In genomic region chr1:151133339-151133761, GRCh38 we compare ENCODE assay signal across 25 cellular contexts. TPM values are rescaled to one million over a fixed set of nuclear protein-coding genes. Genes with fewer than 3 reads are reported as not detected.
DNase-seq lines count a peak whose midpoint lies in the region; ATAC-seq and TF ChIP-seq lines count a peak whose summit lies in the region.
"Had no signal": no experiment of that assay in that cellular context is flagged by ENCODE, and none has a peak within 500 bp of the region (broad histone marks: within the 10 kb centered on the region; RNA-seq: fewer than 3 reads in every experiment).

No MANE protein-coding gene starts in this region.

- no peak for TF ChIP-seq CTCF in WTC11 (IDR thresholded peaks at IDR 0.05)
- no peak for TF ChIP-seq CTCF in stomach (IDR thresholded peaks at IDR 0.05)

- 72 to 88% (median 83%) methylated on average over 8 to 26 of the region's 26 CpGs for WGBS in stomach, 5 donors

- peak overlapping the region; percentile 30 for H3K4me3 Mint-ChIP-seq in activated naive CD8-positive, alpha-beta T cell treated with anti-CD3 and anti-CD28 coated beads for 36 hours
- H3K4me3 Mint-ChIP-seq in activated naive CD8-positive, alpha-beta T cell treated with anti-CD3 and anti-CD28 coated beads, Interleukin-2, amount 50 U/mL, for 24 hours, result no peak overlapping the region
- peak overlapping the region; percentile 60 for H3K4me3 Mint-ChIP-seq in WTC11
- H3K4me3 Mint-ChIP-seq in stimulated activated naive CD8-positive, alpha-beta T cell treated with anti-CD3 and anti-CD28 coated beads, Interleukin-15, amount 100 ng/mL, for 72 hours, result no peak overlapping the region
- H3K4me3 Mint-ChIP-seq: activated naive CD4-positive, alpha-beta T cell treated with anti-CD3 and anti-CD28 coated beads, Interleukin-2, amount 50 U/mL, for 24 hours had no signal

- CTCF ChIA-PET in WTC11 (lab: Charles Lee), result interaction anchor here (1.3 to 4.2 kb wide), 3 partner anchors 9 to 34 kb away, joined by 3 to 39 read pairs (median 30); no protein-coding TSS in a partner anchor

- no peaks in the 10 kb centered on the region for H3K9me3 Mint-ChIP-seq in activated naive CD8-positive, alpha-beta T cell treated with anti-CD3 and anti-CD28 coated beads for 36 hours
- H3K9me3 Mint-ChIP-seq in activated naive CD8-positive, alpha-beta T cell treated with anti-CD3 and anti-CD28 coated beads, Interleukin-2, amount 50 U/mL, for 24 hours, result no peaks in the 10 kb centered on the region
- no peaks in the 10 kb centered on the region; the same call in 1 of the 2 replicates for H3K9me3 Mint-ChIP-seq in WTC11
- H3K9me3 Mint-ChIP-seq in stimulated activated naive CD8-positive, alpha-beta T cell treated with anti-CD3 and anti-CD28 coated beads, Interleukin-15, amount 100 ng/mL, for 72 hours, result no peaks in the 10 kb centered on the region
- H3K9me3 Mint-ChIP-seq: activated naive CD4-positive, alpha-beta T cell treated with anti-CD3 and anti-CD28 coated beads, Interleukin-2, amount 50 U/mL, for 24 hours had no signal

- no peaks in the 10 kb centered on the region for H3K36me3 Mint-ChIP-seq in activated naive CD8-positive, alpha-beta T cell treated with anti-CD3 and anti-CD28 coated beads for 36 hours
- H3K36me3 Mint-ChIP-seq in activated naive CD8-positive, alpha-beta T cell treated with anti-CD3 and anti-CD28 coated beads, Interleukin-2, amount 50 U/mL, for 24 hours (ENCODE audit: low read depth), result no peaks in the 10 kb centered on the region
- H3K36me3 Mint-ChIP-seq in WTC11, result peaks cover 17% of the 10 kb centered on the region

- H3K9ac ChIP-seq in iPS-20b (ENCODE audit: low read depth, low read length), result no peak overlapping the region; the same call in 1 of the 2 replicates

- H3K4me1 Mint-ChIP-seq in activated naive CD8-positive, alpha-beta T cell treated with anti-CD3 and anti-CD28 coated beads for 36 hours, result peaks cover 12% of the 10 kb centered on the region
- H3K4me1 Mint-ChIP-seq in activated naive CD8-positive, alpha-beta T cell treated with anti-CD3 and anti-CD28 coated beads, Interleukin-2, amount 50 U/mL, for 24 hours, result peaks cover 12% of the 10 kb centered on the region
- peaks cover 15% of the 10 kb centered on the region for H3K4me1 Mint-ChIP-seq in WTC11
- H3K4me1 Mint-ChIP-seq in stimulated activated naive CD8-positive, alpha-beta T cell treated with anti-CD3 and anti-CD28 coated beads, Interleukin-15, amount 100 ng/mL, for 72 hours, result peaks cover 17% of the 10 kb centered on the region

- no peak for DNase-seq in activated naive CD8-positive, alpha-beta T cell treated with anti-CD3 and anti-CD28 coated beads for 36 hours
- DNase-seq in activated naive CD8-positive, alpha-beta T cell treated with anti-CD3 and anti-CD28 coated beads, Interleukin-2, amount 50 U/mL, for 24 hours, result no peak
- DNase-seq in WTC11 (ENCODE audit: low spot score) (peak; percentile 60), posterior vena cava (ENCODE audit: low spot score) (peak; percentile 60), stomach (no peak), amygdala (lab: John Stamatoyannopoulos, UW) (no peak)
- DNase-seq in stimulated activated naive CD8-positive, alpha-beta T cell treated with anti-CD3 and anti-CD28 coated beads, Interleukin-15, amount 100 ng/mL, for 72 hours, result no peak
- DNase-seq: activated CD4-positive, alpha-beta T cell treated with anti-CD3 and anti-CD28 coated beads for 1 hour; activated CD8-positive, alpha-beta memory T cell treated with anti-CD3 and anti-CD28 coated beads for 24 hours; activated T-cell treated with anti-CD3 and anti-CD28 coated beads, Interleukin-2, amount 50 U/mL, for 48 hours; GF-D8; left lung; NCI-H1694; NCI-H748 treated with DMSO at 0.1 percent for 48 hours; PC-3; stimulated activated CD4-positive, alpha-beta T cell treated with anti-CD3 and anti-CD28 coated beads, Interleukin-2, amount 100 ng/mL, for 24 hours had no signal

- no peak for TF ChIP-seq EP300 in stomach (IDR thresholded peaks at IDR 0.05)

- TF ChIP-seq POLR2A in stomach (IDR thresholded peaks at IDR 0.05), result no peak

- H3K9me3 ChIP-seq in iPS-20b (ENCODE audit: insufficient read depth, low read depth, low read length), result no peaks in the 10 kb centered on the region
- H3K9me3 ChIP-seq in stomach, result no peaks in the 10 kb centered on the region
- H3K9me3 ChIP-seq: A549, left lung, pancreas had no signal

- no peak for ATAC-seq in activated naive CD8-positive, alpha-beta T cell treated with anti-CD3 and anti-CD28 coated beads, Interleukin-2, amount 50 U/mL, for 24 hours
- peak; percentile 16 for ATAC-seq in WTC11
- ATAC-seq in stimulated activated naive CD8-positive, alpha-beta T cell treated with anti-CD3 and anti-CD28 coated beads, Interleukin-15, amount 100 ng/mL, for 72 hours, result no peak
- ATAC-seq: left lung, PC-3 had no signal

- H3K4me3 ChIP-seq in iPS-20b (ENCODE audit: low read length) (peak overlapping the region; percentile 73; the same call in 1 of the 2 replicates), stomach (peak overlapping the region in 1 of 4 donors; percentile 47)
- H3K4me3 ChIP-seq: A549, left lung had no signal

- H3K4me1 ChIP-seq in iPS-20b (ENCODE audit: insufficient read depth, low read length), result no peaks in the 10 kb centered on the region; the same call in 1 of the 2 replicates
- peaks cover 14 to 26% (median 24%) of the 10 kb centered on the region in 4 donors for H3K4me1 ChIP-seq in stomach
- H3K4me1 ChIP-seq: A549, pancreas had no signal

- no peaks in the 10 kb centered on the region for H3K27me3 Mint-ChIP-seq in activated naive CD8-positive, alpha-beta T cell treated with anti-CD3 and anti-CD28 coated beads for 36 hours
- H3K27me3 Mint-ChIP-seq in activated naive CD8-positive, alpha-beta T cell treated with anti-CD3 and anti-CD28 coated beads, Interleukin-2, amount 50 U/mL, for 24 hours, result no peaks in the 10 kb centered on the region
- H3K27me3 Mint-ChIP-seq in WTC11 (ENCODE audit: low read depth), result peaks cover 43% of the 10 kb centered on the region
- no peaks in the 10 kb centered on the region for H3K27me3 Mint-ChIP-seq in stimulated activated naive CD8-positive, alpha-beta T cell treated with anti-CD3 and anti-CD28 coated beads, Interleukin-15, amount 100 ng/mL, for 72 hours
- H3K27me3 Mint-ChIP-seq: activated naive CD4-positive, alpha-beta T cell treated with anti-CD3 and anti-CD28 coated beads, Interleukin-2, amount 50 U/mL, for 24 hours had no signal

- POLR2A ChIA-PET in WTC11 (lab: Charles Lee), result interaction anchor here (0.6 to 1.2 kb wide), 2 partner anchors 11 to 64 kb away, joined by 4 read pairs; no protein-coding TSS in a partner anchor

- H3K27me3 ChIP-seq in iPS-20b (ENCODE audit: insufficient read depth, low read length) (peaks cover 47% of the 10 kb centered on the region), stomach (peaks cover 0 to 27% (median 22%) of the 10 kb centered on the region in 3 donors)

- H3K36me3 ChIP-seq in iPS-20b (ENCODE audit: insufficient read depth, low read depth, low read length) (peaks cover 21% of the 10 kb centered on the region; the same call in 1 of the 2 replicates), stomach (peaks cover 0 to 35% (median 13%) of the 10 kb centered on the region in 4 donors)
- H3K36me3 ChIP-seq: left lung, pancreas had no signal

- H3K27ac Mint-ChIP-seq in activated naive CD8-positive, alpha-beta T cell treated with anti-CD3 and anti-CD28 coated beads for 36 hours, result no peak overlapping the region
- no peak overlapping the region for H3K27ac Mint-ChIP-seq in activated naive CD8-positive, alpha-beta T cell treated with anti-CD3 and anti-CD28 coated beads, Interleukin-2, amount 50 U/mL, for 24 hours
- no peak overlapping the region for H3K27ac Mint-ChIP-seq in WTC11
- H3K27ac Mint-ChIP-seq in stimulated activated naive CD8-positive, alpha-beta T cell treated with anti-CD3 and anti-CD28 coated beads, Interleukin-15, amount 100 ng/mL, for 72 hours, result no peak overlapping the region

- intact Hi-C loops in posterior vena cava (cut with DNase I) (no loop called here), stomach (cut with DNase I; ENCODE audit: low total_unique reads) (no loop called here)

- H3K27ac ChIP-seq in iPS-20b (ENCODE audit: low read length) (no peak overlapping the region), stomach (no peak overlapping the region)
- H3K27ac ChIP-seq: A549, left lung, pancreas had no signal

RNA-seq across cellular contexts. Expression of gene SEMA6C, which starts 13.1 kb away (rescaled TPM):
- 1 to 10 TPM; 1.4 to 4.1 TPM for total RNA-seq in activated naive CD8-positive, alpha-beta T cell treated with anti-CD3 and anti-CD28 coated beads for 36 hours
- total RNA-seq in WTC11 (2021), result 16.3 to 21.0 TPM (median 18.1 TPM) in 3 replicates
- total RNA-seq in posterior vena cava, result 10 to 100 TPM in 1 of 2 donors, 1 to 10 TPM in 1; 6.9 to 10.1 TPM
- total RNA-seq in stomach, result 10 to 100 TPM in 2 of 5 donors, 1 to 10 TPM in 3; 4.4 to 12.3 (median 8.1) TPM
- polyA plus RNA-seq in stomach, result 10 to 100 TPM in 2 of 3 donors, 1 to 10 TPM in 1; 7.1 to 13.9 (median 13.0) TPM

RNA-seq across cellular contexts. Expression of gene TNFAIP8L2, which starts 23.1 kb away (rescaled TPM):
- total RNA-seq in activated naive CD8-positive, alpha-beta T cell treated with anti-CD3 and anti-CD28 coated beads for 36 hours, result 10 to 100 TPM; 22.2 to 22.3 TPM
- 0.15 TPM in 1 of 3 replicates, not detected in the others for total RNA-seq in WTC11 (2021)
- total RNA-seq in posterior vena cava, result 1 to 10 TPM; 3.0 to 4.2 TPM
- total RNA-seq in stomach, result 10 to 100 TPM in 2 of 5 donors, 1 to 10 TPM in 1, not detected in 2; 2.0 to 19.4 (median 15.2) TPM
- 1 to 10 TPM; 3.2 to 9.5 (median 4.1) TPM for polyA plus RNA-seq in stomach
- total RNA-seq: fibroblast of villous mesenchyme, H4, M059J, PC-3, SK-MEL-5 had no signal
- polyA plus RNA-seq: A549, BJ had no signal

RNA-seq across cellular contexts. Expression of gene LYSMD1, which starts 32.4 kb away (rescaled TPM):
- total RNA-seq in activated naive CD8-positive, alpha-beta T cell treated with anti-CD3 and anti-CD28 coated beads for 36 hours, result 1 to 10 TPM; 3.5 TPM
- 6.3 to 7.8 TPM (median 6.9 TPM) in 3 replicates for total RNA-seq in WTC11 (2021)
- total RNA-seq in posterior vena cava, result 1 to 10 TPM; 6.6 to 7.0 TPM
- 10 to 100 TPM in 1 of 5 donors, 1 to 10 TPM in 4; 1.7 to 10.3 (median 4.5) TPM for total RNA-seq in stomach
- polyA plus RNA-seq in stomach, result 1 to 10 TPM; 4.0 to 5.3 (median 4.7) TPM

RNA-seq across cellular contexts. Expression of gene SCNM1, which starts 32.6 kb away (rescaled TPM):
- 10 to 100 TPM; 80.9 to 81.9 TPM for total RNA-seq in activated naive CD8-positive, alpha-beta T cell treated with anti-CD3 and anti-CD28 coated beads for 36 hours
- total RNA-seq in WTC11 (2021) (35.3 to 45.3 TPM (median 35.8 TPM) in 3 replicates), posterior vena cava (10 to 100 TPM; 26.5 to 27.0 TPM), stomach (10 to 100 TPM in 3 of 5 donors, 1 to 10 TPM in 2; 4.5 to 57.8 (median 12.0) TPM)
- polyA plus RNA-seq in stomach, result 10 to 100 TPM; 35.2 to 66.3 (median 64.5) TPM

RNA-seq across cellular contexts. Expression of gene TMOD4, which starts 42.4 kb away (rescaled TPM):
- total RNA-seq in activated naive CD8-positive, alpha-beta T cell treated with anti-CD3 and anti-CD28 coated beads for 36 hours, result 1 to 10 TPM; 2.3 to 2.5 TPM
- total RNA-seq in WTC11 (2021) (0.66 to 0.82 TPM (median 0.79 TPM) in 3 replicates), posterior vena cava (under 1 TPM in 1 of 2 donors, not detected in 1; 0.88 TPM), stomach (not detected)
- 1 to 10 TPM in 1 of 3 donors, not detected in 2; 1.2 TPM for polyA plus RNA-seq in stomach
- total RNA-seq: fibroblast of villous mesenchyme, M059J had no signal
- polyA plus RNA-seq: pancreas had no signal

Comparison
In these comparisons a context has a peak if more than half of its experiments do, and no peak if none do; other contexts are left out.
1. H3K4me3 Mint-ChIP-seq: peak in activated naive CD8-positive, alpha-beta T cell treated with anti-CD3 and anti-CD28 coated beads for 36 hours (single experiment) and WTC11 (single experiment); none in activated naive CD8-positive, alpha-beta T cell treated with anti-CD3 and anti-CD28 coated beads, Interleukin-2, amount 50 U/mL, for 24 hours (single experiment) and stimulated activated naive CD8-positive, alpha-beta T cell treated with anti-CD3 and anti-CD28 coated beads, Interleukin-15, amount 100 ng/mL, for 72 hours (0 of 2).
2. DNase-seq: peak in WTC11 (single experiment) and posterior vena cava (single experiment); none in activated naive CD8-positive, alpha-beta T cell treated with anti-CD3 and anti-CD28 coated beads for 36 hours (single experiment), activated naive CD8-positive, alpha-beta T cell treated with anti-CD3 and anti-CD28 coated beads, Interleukin-2, amount 50 U/mL, for 24 hours (single experiment), stomach (single experiment), stimulated activated naive CD8-positive, alpha-beta T cell treated with anti-CD3 and anti-CD28 coated beads, Interleukin-15, amount 100 ng/mL, for 72 hours (0 of 2) and amygdala (0 of 56).